ENCODE assay signal across 22 cellular contexts in genomic region chr10:121662531-121662930, GRCh38.
"Had no signal": no experiment of that assay in that cellular context is flagged by ENCODE, and none has a peak within 500 bp of the region (broad histone marks: within the 10 kb centered on the region; RNA-seq: fewer than 3 reads in every experiment).

No MANE protein-coding gene starts in this region.

- H3K27me3 Mint-ChIP-seq: activated CD4-positive, alpha-beta memory T cell treated with anti-CD3 and anti-CD28 coated beads, Interleukin-2, amount 10 ng/mL, durations not matched to agents 7 days and 5 days; activated CD4-positive, alpha-beta T cell treated with anti-CD3 and anti-CD28 coated beads, Interleukin-2, amount 10 ng/mL, durations not matched to agents 7 days and 5 days; activated naive CD4-positive, alpha-beta T cell treated with anti-CD3 and anti-CD28 coated beads, Interleukin-2, amount 10 ng/mL, durations not matched to agents 7 days and 5 days; activated T-cell treated with anti-CD3 and anti-CD28 coated beads, Interleukin-2, amount 50 U/mL, for 24 hours had no signal

- H3K36me3 Mint-ChIP-seq: activated naive CD4-positive, alpha-beta T cell treated with anti-CD3 and anti-CD28 coated beads, Interleukin-2, amount 10 ng/mL, durations not matched to agents 7 days and 5 days; activated naive CD4-positive, alpha-beta T cell treated with anti-CD3 and anti-CD28 coated beads, Interleukin-2, amount 50 U/mL, for 72 hours; activated naive CD8-positive, alpha-beta T cell treated with anti-CD3 and anti-CD28 coated beads, Interleukin-2, amount 10 ng/mL, durations not matched to agents 7 days and 5 days had no signal

- H3K36me3 ChIP-seq: brain microvascular endothelial cell, esophagus muscularis mucosa, gastrocnemius medialis, heart left ventricle had no signal

- ATAC-seq: activated T-cell treated with anti-CD3 and anti-CD28 coated beads, Interleukin-2, amount 50 U/mL, for 72 hours; effector memory CD8-positive, alpha-beta T cell; gastrocnemius medialis; heart left ventricle had no signal

- H3K4me3 ChIP-seq: esophagus muscularis mucosa, gastrocnemius medialis, heart left ventricle had no signal

- H3K4me1 ChIP-seq: gastrocnemius medialis had no signal

- H3K27me3 ChIP-seq: brain microvascular endothelial cell, esophagus muscularis mucosa, foreskin keratinocyte, gastrocnemius medialis, heart left ventricle had no signal

- H3K9me3 ChIP-seq: esophagus muscularis mucosa, gastrocnemius medialis had no signal

- H3K9me3 Mint-ChIP-seq: activated CD4-positive, alpha-beta memory T cell treated with anti-CD3 and anti-CD28 coated beads, Interleukin-2, amount 10 ng/mL, durations not matched to agents 7 days and 5 days; activated naive CD4-positive, alpha-beta T cell treated with anti-CD3 and anti-CD28 coated beads, Interleukin-2, amount 10 ng/mL, durations not matched to agents 7 days and 5 days; activated T-cell treated with anti-CD3 and anti-CD28 coated beads, Interleukin-2, amount 50 U/mL, for 24 hours had no signal

- H3K4me1 Mint-ChIP-seq: activated CD4-positive, alpha-beta memory T cell treated with anti-CD3 and anti-CD28 coated beads, Interleukin-2, amount 10 ng/mL, durations not matched to agents 7 days and 5 days; activated CD4-positive, alpha-beta T cell treated with anti-CD3 and anti-CD28 coated beads, Interleukin-2, amount 10 ng/mL, durations not matched to agents 7 days and 5 days; activated naive CD4-positive, alpha-beta T cell treated with anti-CD3 and anti-CD28 coated beads, Interleukin-2, amount 10 ng/mL, durations not matched to agents 7 days and 5 days; activated naive CD8-positive, alpha-beta T cell treated with anti-CD3 and anti-CD28 coated beads, Interleukin-2, amount 10 ng/mL, durations not matched to agents 7 days and 5 days had no signal

- H3K27ac ChIP-seq: brain microvascular endothelial cell, foreskin keratinocyte, gastrocnemius medialis, heart left ventricle had no signal

- H3K4me3 Mint-ChIP-seq: activated CD4-positive, alpha-beta memory T cell treated with anti-CD3 and anti-CD28 coated beads, Interleukin-2, amount 10 ng/mL, durations not matched to agents 7 days and 5 days; activated CD4-positive, alpha-beta T cell treated with anti-CD3 and anti-CD28 coated beads, Interleukin-2, amount 10 ng/mL, durations not matched to agents 7 days and 5 days; activated naive CD4-positive, alpha-beta T cell treated with anti-CD3 and anti-CD28 coated beads, Interleukin-2, amount 10 ng/mL, durations not matched to agents 7 days and 5 days; activated naive CD8-positive, alpha-beta T cell treated with anti-CD3 and anti-CD28 coated beads, Interleukin-2, amount 10 ng/mL, durations not matched to agents 7 days and 5 days; activated T-cell treated with anti-CD3 and anti-CD28 coated beads, Interleukin-2, amount 50 U/mL, for 24 hours; activated T-cell treated with anti-CD3 and anti-CD28 coated beads, Interleukin-2, amount 50 U/mL, for 72 hours; effector memory CD8-positive, alpha-beta T cell had no signal

- DNase-seq: activated CD4-positive, alpha-beta memory T cell treated with anti-CD3 and anti-CD28 coated beads, Interleukin-2, amount 10 ng/mL, durations not matched to agents 7 days and 5 days; activated CD4-positive, alpha-beta T cell treated with anti-CD3 and anti-CD28 coated beads for 1 hour; activated CD4-positive, alpha-beta T cell treated with anti-CD3 and anti-CD28 coated beads for 4 hours; activated CD4-positive, alpha-beta T cell treated with anti-CD3 and anti-CD28 coated beads, Interleukin-2, amount 10 ng/mL, durations not matched to agents 7 days and 5 days; activated CD4-positive, alpha-beta T cell treated with anti-CD3 and anti-CD28 coated beads, Interleukin-2, amount 50 U/mL, for 4 hours; activated gamma-delta T cell; activated naive CD4-positive, alpha-beta T cell; activated naive CD4-positive, alpha-beta T cell treated with anti-CD3 and anti-CD28 coated beads, Interleukin-2, amount 10 ng/mL, durations not matched to agents 7 days and 5 days; activated naive CD8-positive, alpha-beta T cell treated with anti-CD3 and anti-CD28 coated beads, Interleukin-2, amount 10 ng/mL, durations not matched to agents 7 days and 5 days; activated T-cell treated with anti-CD3 and anti-CD28 coated beads for 4 hours; activated T-cell treated with anti-CD3 and anti-CD28 coated beads, Interleukin-2, amount 50 U/mL, for 24 hours; amniotic stem cell; brain microvascular endothelial cell; cortex of kidney; effector CD4-positive, alpha-beta T cell; effector memory CD8-positive, alpha-beta T cell; gastrocnemius medialis had no signal

- H3K27ac Mint-ChIP-seq: activated CD4-positive, alpha-beta memory T cell treated with anti-CD3 and anti-CD28 coated beads, Interleukin-2, amount 10 ng/mL, durations not matched to agents 7 days and 5 days; activated CD4-positive, alpha-beta T cell treated with anti-CD3 and anti-CD28 coated beads, Interleukin-2, amount 10 ng/mL, durations not matched to agents 7 days and 5 days; activated naive CD4-positive, alpha-beta T cell treated with anti-CD3 and anti-CD28 coated beads, Interleukin-2, amount 10 ng/mL, durations not matched to agents 7 days and 5 days; activated naive CD4-positive, alpha-beta T cell treated with anti-CD3 and anti-CD28 coated beads, Interleukin-2, amount 50 U/mL, for 72 hours; activated T-cell treated with anti-CD3 and anti-CD28 coated beads, Interleukin-2, amount 50 U/mL, for 24 hours; activated T-cell treated with anti-CD3 and anti-CD28 coated beads, Interleukin-2, amount 50 U/mL, for 72 hours; effector memory CD8-positive, alpha-beta T cell had no signal
